6 cellular contexts compared by ENCODE assay signal in the genomic region with DNA sequence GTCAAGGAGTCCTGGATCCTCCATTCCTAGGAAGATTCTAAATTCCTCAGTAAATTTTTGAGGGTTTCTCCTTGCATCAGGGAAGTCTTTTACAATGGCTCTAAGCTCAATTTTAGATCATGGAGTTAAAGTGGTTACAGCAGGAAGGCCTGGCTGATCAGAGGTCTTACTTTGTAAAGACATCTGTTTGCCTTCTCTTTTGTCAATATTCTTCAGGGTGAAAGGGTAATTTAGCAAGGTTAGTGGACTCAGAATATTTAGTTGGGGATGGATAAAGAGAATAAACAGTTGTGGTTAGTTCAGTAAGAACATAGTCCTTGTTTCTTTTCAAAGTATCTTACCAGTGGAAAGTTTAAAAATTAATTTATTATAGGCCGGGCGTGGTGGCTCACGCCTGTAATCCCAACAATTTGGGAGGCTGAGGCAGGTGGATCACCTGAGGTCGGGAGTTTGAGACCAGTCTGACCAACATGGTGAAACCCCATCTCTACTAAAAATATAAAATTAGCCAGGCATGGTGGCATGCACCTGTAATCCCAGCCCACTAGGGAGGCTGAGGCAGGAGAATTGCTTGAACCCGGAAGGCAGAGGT. TPM values are rescaled to one million over a fixed set of nuclear protein-coding genes. Genes with fewer than 3 reads are reported as not detected.
DNase-seq lines count a peak whose midpoint lies in the region; TF ChIP-seq lines count a peak whose summit lies in the region.
"Not testable (repeated sequence)": the region's sequence is repeated elsewhere in the genome, so short reads cannot be mapped to it uniquely, and the experiment has no call there.

No MANE protein-coding gene starts in this region.

- peak; percentile 3 for DNase-seq in activated CD8-positive, alpha-beta memory T cell treated with anti-CD3 and anti-CD28 coated beads for 24 hours
- DNase-seq in right atrium auricular region (ENCODE audit: low spot score), result peak; percentile 32
- peak; percentile 18 for DNase-seq in ureter (ENCODE audit: low spot score)

- H3K36me3 ChIP-seq in BLaER1 treated with 17β-estradiol and CSF1 and Interleukin-3, amounts not matched to agents 10 nM and 100 nM; Loucy (ENCODE audit: insufficient read depth, low read length); right atrium auricular region; liver (ENCODE audit: control insufficient read depth in 4 of 4, insufficient read depth in 3 of 4, low read depth in 1 of 4, low read length in 3 of 4): not testable (repeated sequence)

- H3K4me1 ChIP-seq in BLaER1 treated with 17β-estradiol and CSF1 and Interleukin-3, amounts not matched to agents 10 nM and 100 nM, result peaks cover 20 to 81% (median 22%) of the 10 kb centered on the region in 10 experiments
- H3K4me1 ChIP-seq in Loucy (ENCODE audit: insufficient read depth, low read length, poor library complexity, severe bottlenecking) (peaks cover 20% of the 10 kb centered on the region), right atrium auricular region (peaks cover 0 to 12% of the 10 kb centered on the region in 2 donors), liver (ENCODE audit: control insufficient read depth in 4 of 4, insufficient read depth in 4 of 4, low read length in 3 of 4) (peaks cover 10 to 34% (median 33%) of the 10 kb centered on the region in 4 donors)

- H4K20me1 ChIP-seq in BLaER1 treated with 17β-estradiol and CSF1 and Interleukin-3, amounts not matched to agents 10 nM and 100 nM; Loucy (ENCODE audit: insufficient read depth, low read length, poor library complexity, severe bottlenecking): not testable (repeated sequence)

- peak overlapping the region; percentile 10; the same call in 1 of the 2 replicates for H2AFZ ChIP-seq in Loucy (ENCODE audit: low read length)

- H3K27ac ChIP-seq in BLaER1 treated with 17β-estradiol and CSF1 and Interleukin-3, amounts not matched to agents 10 nM and 100 nM, result peak overlapping the region in 3 of 11 experiments; percentile 41 to 61 (median 60); a peak in 4 of 22 replicates
- H3K27ac ChIP-seq in right atrium auricular region; liver (ENCODE audit: low read depth in 1 of 2, low read length in 2 of 2): not testable (repeated sequence)

- H3K4me3 ChIP-seq in BLaER1 treated with 17β-estradiol and CSF1 and Interleukin-3, amounts not matched to agents 10 nM and 100 nM; Loucy (ENCODE audit: low read length, poor library complexity, severe bottlenecking); right atrium auricular region; liver (ENCODE audit: low read depth in 1 of 3, low read length in 3 of 3): not testable (repeated sequence)

- H3K9me2 ChIP-seq in Loucy (replicated peaks; ENCODE audit: low read depth, low read length), result not testable (repeated sequence)

- H3K9ac ChIP-seq in BLaER1 treated with 17β-estradiol and CSF1 and Interleukin-3, amounts not matched to agents 10 nM and 100 nM; Loucy (ENCODE audit: low read depth, low read length, poor library complexity, severe bottlenecking); liver (ENCODE audit: low read depth in 1 of 2, low read length in 2 of 2): not testable (repeated sequence)

- TF ChIP-seq RAD21 in liver (IDR thresholded peaks at IDR 0.05), result not testable (repeated sequence)

- WGBS in liver, result 50% methylated on average over 5 of the region's 5 CpGs

- not testable (repeated sequence) for TF ChIP-seq CTCF in Loucy (conservative IDR thresholded peaks at IDR 0.05; ENCODE audit: low read length); right atrium auricular region (IDR thresholded peaks at IDR 0.05); liver (IDR thresholded peaks at IDR 0.05; ENCODE audit: low read depth, low read length, missing input control)

- peaks cover 0 to 30% (median 14%) of the 10 kb centered on the region in 11 experiments; a peak in 17 of 22 replicates for H3K9me3 ChIP-seq in BLaER1 treated with 17β-estradiol and CSF1 and Interleukin-3, amounts not matched to agents 10 nM and 100 nM (replicated peaks in 1 of 11)
- not testable (repeated sequence) for H3K9me3 ChIP-seq in Loucy (ENCODE audit: insufficient read depth, low read depth, low read length); right atrium auricular region; liver (ENCODE audit: control insufficient read depth in 4 of 4, low read length in 3 of 4)

- H3K27me3 ChIP-seq in BLaER1 treated with 17β-estradiol and CSF1 and Interleukin-3, amounts not matched to agents 10 nM and 100 nM; Loucy (ENCODE audit: insufficient read depth, low read length, poor library complexity, severe bottlenecking); right atrium auricular region; liver (ENCODE audit: control insufficient read depth in 4 of 4, insufficient read depth in 4 of 4, low read length in 3 of 4): not testable (repeated sequence)

- H3K79me2 ChIP-seq in Loucy (ENCODE audit: insufficient read depth, low read length), result not testable (repeated sequence)

- H3K4me2 ChIP-seq in BLaER1 treated with 17β-estradiol and CSF1 and Interleukin-3, amounts not matched to agents 10 nM and 100 nM, result peak overlapping the region; percentile 20 to 83 (median 54); a peak in 21 of 22 replicates
- H3K4me2 ChIP-seq in Loucy (ENCODE audit: low read depth, low read length, poor library complexity, severe bottlenecking), result not testable (repeated sequence)

- not testable (repeated sequence) for H3F3A ChIP-seq in Loucy (ENCODE audit: low read depth)

TF ChIP-seq in liver, 16 proteins besides CTCF, POLR2A, EP300 and RAD21:
- TF ChIP-seq RXRA (IDR thresholded peaks at IDR 0.05), result peak; percentile 64 to 88
- peak; percentile 66 for TF ChIP-seq FOXA2 (IDR thresholded peaks at IDR 0.05)
- TF ChIP-seq JUND (IDR thresholded peaks at IDR 0.05), result peak in 1 of 2 donors; percentile 61
- peak; percentile 64 to 85 for TF ChIP-seq HNF4A (conservative IDR thresholded peaks at IDR 0.05)
- TF ChIP-seq, protein P1, sequence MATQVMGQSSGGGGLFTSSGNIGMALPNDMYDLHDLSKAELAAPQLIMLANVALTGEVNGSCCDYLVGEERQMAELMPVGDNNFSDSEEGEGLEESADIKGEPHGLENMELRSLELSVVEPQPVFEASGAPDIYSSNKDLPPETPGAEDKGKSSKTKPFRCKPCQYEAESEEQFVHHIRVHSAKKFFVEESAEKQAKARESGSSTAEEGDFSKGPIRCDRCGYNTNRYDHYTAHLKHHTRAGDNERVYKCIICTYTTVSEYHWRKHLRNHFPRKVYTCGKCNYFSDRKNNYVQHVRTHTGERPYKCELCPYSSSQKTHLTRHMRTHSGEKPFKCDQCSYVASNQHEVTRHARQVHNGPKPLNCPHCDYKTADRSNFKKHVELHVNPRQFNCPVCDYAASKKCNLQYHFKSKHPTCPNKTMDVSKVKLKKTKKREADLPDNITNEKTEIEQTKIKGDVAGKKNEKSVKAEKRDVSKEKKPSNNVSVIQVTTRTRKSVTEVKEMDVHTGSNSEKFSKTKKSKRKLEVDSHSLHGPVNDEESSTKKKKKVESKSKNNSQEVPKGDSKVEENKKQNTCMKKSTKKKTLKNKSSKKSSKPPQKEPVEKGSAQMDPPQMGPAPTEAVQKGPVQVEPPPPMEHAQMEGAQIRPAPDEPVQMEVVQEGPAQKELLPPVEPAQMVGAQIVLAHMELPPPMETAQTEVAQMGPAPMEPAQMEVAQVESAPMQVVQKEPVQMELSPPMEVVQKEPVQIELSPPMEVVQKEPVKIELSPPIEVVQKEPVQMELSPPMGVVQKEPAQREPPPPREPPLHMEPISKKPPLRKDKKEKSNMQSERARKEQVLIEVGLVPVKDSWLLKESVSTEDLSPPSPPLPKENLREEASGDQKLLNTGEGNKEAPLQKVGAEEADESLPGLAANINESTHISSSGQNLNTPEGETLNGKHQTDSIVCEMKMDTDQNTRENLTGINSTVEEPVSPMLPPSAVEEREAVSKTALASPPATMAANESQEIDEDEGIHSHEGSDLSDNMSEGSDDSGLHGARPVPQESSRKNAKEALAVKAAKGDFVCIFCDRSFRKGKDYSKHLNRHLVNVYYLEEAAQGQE (IDR thresholded peaks at IDR 0.05), result peak; percentile 16
- peak; percentile 63 for TF ChIP-seq SP1 (IDR thresholded peaks at IDR 0.05)
- TF ChIP-seq YY1 (IDR thresholded peaks at IDR 0.05), result peak; percentile 65
- TF ChIP-seq, protein P2, sequence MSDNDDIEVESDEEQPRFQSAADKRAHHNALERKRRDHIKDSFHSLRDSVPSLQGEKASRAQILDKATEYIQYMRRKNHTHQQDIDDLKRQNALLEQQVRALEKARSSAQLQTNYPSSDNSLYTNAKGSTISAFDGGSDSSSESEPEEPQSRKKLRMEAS (IDR thresholded peaks at IDR 0.05), result peak; percentile 38
- TF ChIP-seq, protein P3, sequence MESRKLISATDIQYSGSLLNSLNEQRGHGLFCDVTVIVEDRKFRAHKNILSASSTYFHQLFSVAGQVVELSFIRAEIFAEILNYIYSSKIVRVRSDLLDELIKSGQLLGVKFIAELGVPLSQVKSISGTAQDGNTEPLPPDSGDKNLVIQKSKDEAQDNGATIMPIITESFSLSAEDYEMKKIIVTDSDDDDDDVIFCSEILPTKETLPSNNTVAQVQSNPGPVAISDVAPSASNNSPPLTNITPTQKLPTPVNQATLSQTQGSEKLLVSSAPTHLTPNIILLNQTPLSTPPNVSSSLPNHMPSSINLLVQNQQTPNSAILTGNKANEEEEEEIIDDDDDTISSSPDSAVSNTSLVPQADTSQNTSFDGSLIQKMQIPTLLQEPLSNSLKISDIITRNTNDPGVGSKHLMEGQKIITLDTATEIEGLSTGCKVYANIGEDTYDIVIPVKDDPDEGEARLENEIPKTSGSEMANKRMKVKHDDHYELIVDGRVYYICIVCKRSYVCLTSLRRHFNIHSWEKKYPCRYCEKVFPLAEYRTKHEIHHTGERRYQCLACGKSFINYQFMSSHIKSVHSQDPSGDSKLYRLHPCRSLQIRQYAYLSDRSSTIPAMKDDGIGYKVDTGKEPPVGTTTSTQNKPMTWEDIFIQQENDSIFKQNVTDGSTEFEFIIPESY (IDR thresholded peaks at IDR 0.05), result peak; percentile 37

RNA-seq across cellular contexts. Expression of a gene that starts 29.5 kb away (rescaled TPM):
- total RNA-seq in right atrium auricular region, result 100 to 1,000 TPM; 471 to 664 TPM
- 100 to 1,000 TPM in 1 of 2 donors, 10 to 100 TPM in 1; 82.6 to 634 TPM for total RNA-seq in liver
- 100 to 1,000 TPM; 114 to 207 TPM for polyA plus RNA-seq in liver
- 304 TPM for total RNA-seq in ureter
